In the genomic region with DNA sequence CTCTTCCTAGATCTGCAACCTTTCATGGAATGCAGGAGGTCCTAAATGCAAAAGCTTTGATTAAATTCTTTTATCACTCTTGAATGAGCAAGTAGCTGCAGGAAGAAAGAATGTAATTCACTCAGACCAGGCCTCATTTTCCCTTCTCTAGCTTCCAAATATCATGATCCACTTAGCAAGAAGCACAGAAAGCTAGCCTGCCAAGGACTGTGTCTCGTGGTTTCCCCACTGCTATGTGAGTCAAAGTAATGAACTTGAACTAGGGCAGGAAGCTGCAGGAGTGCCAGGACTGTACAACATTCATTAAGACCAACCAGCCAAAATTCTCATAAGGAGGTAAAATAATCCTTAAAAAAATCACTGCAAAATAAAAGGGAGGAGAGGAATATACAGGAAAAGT, we compare ENCODE assay signal across 1 cellular context.
TF ChIP-seq lines count a peak whose summit lies in the region.

No MANE protein-coding gene starts in this region.

TF ChIP-seq in GM23338, 12 proteins besides CTCF, POLR2A, EP300 and RAD21 (continued from another document):
- TF ChIP-seq, protein P1, sequence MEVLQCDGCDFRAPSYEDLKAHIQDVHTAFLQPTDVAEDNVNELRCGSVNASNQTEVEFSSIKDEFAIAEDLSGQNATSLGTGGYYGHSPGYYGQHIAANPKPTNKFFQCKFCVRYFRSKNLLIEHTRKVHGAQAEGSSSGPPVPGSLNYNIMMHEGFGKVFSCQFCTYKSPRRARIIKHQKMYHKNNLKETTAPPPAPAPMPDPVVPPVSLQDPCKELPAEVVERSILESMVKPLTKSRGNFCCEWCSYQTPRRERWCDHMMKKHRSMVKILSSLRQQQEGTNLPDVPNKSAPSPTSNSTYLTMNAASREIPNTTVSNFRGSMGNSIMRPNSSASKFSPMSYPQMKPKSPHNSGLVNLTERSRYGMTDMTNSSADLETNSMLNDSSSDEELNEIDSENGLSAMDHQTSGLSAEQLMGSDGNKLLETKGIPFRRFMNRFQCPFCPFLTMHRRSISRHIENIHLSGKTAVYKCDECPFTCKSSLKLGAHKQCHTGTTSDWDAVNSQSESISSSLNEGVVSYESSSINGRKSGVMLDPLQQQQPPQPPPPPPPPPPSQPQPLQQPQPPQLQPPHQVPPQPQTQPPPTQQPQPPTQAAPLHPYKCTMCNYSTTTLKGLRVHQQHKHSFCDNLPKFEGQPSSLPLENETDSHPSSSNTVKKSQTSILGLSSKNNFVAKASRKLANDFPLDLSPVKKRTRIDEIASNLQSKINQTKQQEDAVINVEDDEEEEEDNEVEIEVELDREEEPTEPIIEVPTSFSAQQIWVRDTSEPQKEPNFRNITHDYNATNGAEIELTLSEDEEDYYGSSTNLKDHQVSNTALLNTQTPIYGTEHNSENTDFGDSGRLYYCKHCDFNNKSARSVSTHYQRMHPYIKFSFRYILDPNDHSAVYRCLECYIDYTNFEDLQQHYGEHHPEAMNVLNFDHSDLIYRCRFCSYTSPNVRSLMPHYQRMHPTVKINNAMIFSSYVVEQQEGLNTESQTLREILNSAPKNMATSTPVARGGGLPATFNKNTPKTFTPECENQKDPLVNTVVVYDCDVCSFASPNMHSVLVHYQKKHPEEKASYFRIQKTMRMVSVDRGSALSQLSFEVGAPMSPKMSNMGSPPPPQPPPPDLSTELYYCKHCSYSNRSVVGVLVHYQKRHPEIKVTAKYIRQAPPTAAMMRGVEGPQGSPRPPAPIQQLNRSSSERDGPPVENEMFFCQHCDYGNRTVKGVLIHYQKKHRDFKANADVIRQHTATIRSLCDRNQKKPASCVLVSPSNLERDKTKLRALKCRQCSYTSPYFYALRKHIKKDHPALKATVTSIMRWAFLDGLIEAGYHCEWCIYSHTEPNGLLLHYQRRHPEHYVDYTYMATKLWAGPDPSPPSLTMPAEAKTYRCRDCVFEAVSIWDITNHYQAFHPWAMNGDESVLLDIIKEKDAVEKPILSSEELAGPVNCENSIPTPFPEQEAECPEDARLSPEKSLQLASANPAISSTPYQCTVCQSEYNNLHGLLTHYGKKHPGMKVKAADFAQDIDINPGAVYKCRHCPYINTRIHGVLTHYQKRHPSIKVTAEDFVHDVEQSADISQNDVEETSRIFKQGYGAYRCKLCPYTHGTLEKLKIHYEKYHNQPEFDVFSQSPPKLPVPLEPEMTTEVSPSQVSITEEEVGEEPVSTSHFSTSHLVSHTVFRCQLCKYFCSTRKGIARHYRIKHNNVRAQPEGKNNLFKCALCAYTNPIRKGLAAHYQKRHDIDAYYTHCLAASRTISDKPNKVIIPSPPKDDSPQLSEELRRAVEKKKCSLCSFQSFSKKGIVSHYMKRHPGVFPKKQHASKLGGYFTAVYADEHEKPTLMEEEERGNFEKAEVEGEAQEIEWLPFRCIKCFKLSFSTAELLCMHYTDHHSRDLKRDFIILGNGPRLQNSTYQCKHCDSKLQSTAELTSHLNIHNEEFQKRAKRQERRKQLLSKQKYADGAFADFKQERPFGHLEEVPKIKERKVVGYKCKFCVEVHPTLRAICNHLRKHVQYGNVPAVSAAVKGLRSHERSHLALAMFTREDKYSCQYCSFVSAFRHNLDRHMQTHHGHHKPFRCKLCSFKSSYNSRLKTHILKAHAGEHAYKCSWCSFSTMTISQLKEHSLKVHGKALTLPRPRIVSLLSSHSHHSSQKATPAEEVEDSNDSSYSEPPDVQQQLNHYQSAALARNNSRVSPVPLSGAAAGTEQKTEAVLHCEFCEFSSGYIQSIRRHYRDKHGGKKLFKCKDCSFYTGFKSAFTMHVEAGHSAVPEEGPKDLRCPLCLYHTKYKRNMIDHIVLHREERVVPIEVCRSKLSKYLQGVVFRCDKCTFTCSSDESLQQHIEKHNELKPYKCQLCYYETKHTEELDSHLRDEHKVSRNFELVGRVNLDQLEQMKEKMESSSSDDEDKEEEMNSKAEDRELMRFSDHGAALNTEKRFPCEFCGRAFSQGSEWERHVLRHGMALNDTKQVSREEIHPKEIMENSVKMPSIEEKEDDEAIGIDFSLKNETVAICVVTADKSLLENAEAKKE (CRISPR knock-in tag; IDR thresholded peaks at IDR 0.05): no peak
- TF ChIP-seq ZNF331 (CRISPR knock-in tag; IDR thresholded peaks at IDR 0.05; ENCODE audit: low read depth) (no peak), CREB1 (CRISPR knock-in tag; IDR thresholded peaks at IDR 0.05; ENCODE audit: low read depth) (no peak), EZH2phosphoT487 (IDR thresholded peaks at IDR 0.05; ENCODE audit: unreplicated experiment) (no peak), POLR2AphosphoS5 (IDR thresholded peaks at IDR 0.05; ENCODE audit: low read depth) (no peak)
- TF ChIP-seq, protein P2, sequence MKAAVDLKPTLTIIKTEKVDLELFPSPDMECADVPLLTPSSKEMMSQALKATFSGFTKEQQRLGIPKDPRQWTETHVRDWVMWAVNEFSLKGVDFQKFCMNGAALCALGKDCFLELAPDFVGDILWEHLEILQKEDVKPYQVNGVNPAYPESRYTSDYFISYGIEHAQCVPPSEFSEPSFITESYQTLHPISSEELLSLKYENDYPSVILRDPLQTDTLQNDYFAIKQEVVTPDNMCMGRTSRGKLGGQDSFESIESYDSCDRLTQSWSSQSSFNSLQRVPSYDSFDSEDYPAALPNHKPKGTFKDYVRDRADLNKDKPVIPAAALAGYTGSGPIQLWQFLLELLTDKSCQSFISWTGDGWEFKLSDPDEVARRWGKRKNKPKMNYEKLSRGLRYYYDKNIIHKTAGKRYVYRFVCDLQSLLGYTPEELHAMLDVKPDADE (IDR thresholded peaks at IDR 0.05): no peak
